Comparison of ENCODE assay signal across 17 cellular contexts in the genomic region with DNA sequence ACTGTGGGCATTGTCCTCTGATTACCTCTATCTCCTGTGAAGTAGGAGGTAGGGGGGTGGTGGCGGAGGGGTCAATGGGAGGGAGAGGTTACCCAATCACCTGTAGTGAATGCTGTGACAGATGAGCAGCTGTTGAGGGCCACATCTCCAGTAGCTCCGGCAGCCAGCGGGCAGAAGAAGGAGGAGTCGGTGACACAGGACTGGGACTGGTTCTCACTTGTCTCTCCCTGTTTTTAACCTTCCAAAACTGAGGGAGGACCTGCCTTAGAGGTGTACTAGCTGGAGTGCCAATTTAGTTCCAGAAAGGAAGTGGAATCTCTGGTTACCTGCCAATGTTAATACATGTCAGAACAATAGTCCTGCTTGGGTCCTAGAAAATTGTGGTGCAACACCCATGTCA. TPM values are rescaled to one million over a fixed set of nuclear protein-coding genes. Genes with fewer than 3 reads are reported as not detected.
DNase-seq lines count a peak whose midpoint lies in the region; TF ChIP-seq lines count a peak whose summit lies in the region.
"Had no signal": no experiment of that assay in that cellular context is flagged by ENCODE, and none has a peak within 500 bp of the region (broad histone marks: within the 10 kb centered on the region; RNA-seq: fewer than 3 reads in every experiment).

No MANE protein-coding gene starts in this region.

- H3K4me3 Mint-ChIP-seq in MCF 10A (ENCODE audit: unreplicated experiment): no peak overlapping the region
- peak overlapping the region in 2 of 3 experiments; percentile 20 to 42 for H3K4me3 Mint-ChIP-seq in nephron
- H3K4me3 Mint-ChIP-seq: activated T-cell treated with anti-CD3 and anti-CD28 coated beads, Interleukin-2, amount 50 U/mL, for 72 hours; CD4-positive, alpha-beta memory T cell; neural crest cell; T-cell had no signal

- DNase-seq in NCI-H2107 treated with DMSO at 0.1 percent for 48 hours (lab: John Stamatoyannopoulos, UW; ENCODE audit: unreplicated experiment) (peak; percentile 42), MCF 10A (ENCODE audit: unreplicated experiment) (peak; percentile 97), T1000 (lab: John Stamatoyannopoulos, UW) (no peak), KBM-7 (no peak)
- no peak for DNase-seq in effector CD4-positive, alpha-beta T cell
- DNase-seq: activated naive CD4-positive, alpha-beta T cell treated with anti-CD3 and anti-CD28 coated beads, Interleukin-2, amount 50 U/mL, for 16 hours; activated T-cell treated with anti-CD3 and anti-CD28 coated beads, Interleukin-2, amount 50 U/mL, for 72 hours; CD4-positive, alpha-beta memory T cell; DMS79; foreskin melanocyte; hippocampal formation; NCI-H2171; substantia nigra; T-cell had no signal

- H3K4me1 Mint-ChIP-seq in MCF 10A (ENCODE audit: insufficient read depth, unreplicated experiment) (peaks cover 17% of the 10 kb centered on the region), nephron (peaks cover 10% of the 10 kb centered on the region)
- H3K4me1 Mint-ChIP-seq: CD4-positive, alpha-beta memory T cell; neural crest cell; T-cell had no signal

- BruUV-seq in MCF 10A (replicated peaks; lab: Mats Ljungman, UMichigan): no TSS peak

- H3K9me3 Mint-ChIP-seq in MCF 10A (ENCODE audit: unreplicated experiment): no peaks in the 10 kb centered on the region
- H3K9me3 Mint-ChIP-seq in nephron: no peaks in the 10 kb centered on the region
- H3K9me3 Mint-ChIP-seq: activated T-cell treated with anti-CD3 and anti-CD28 coated beads, Interleukin-2, amount 50 U/mL, for 72 hours; CD4-positive, alpha-beta memory T cell; neural crest cell; T-cell had no signal

- peak overlapping the region; percentile 52 for H3K27ac Mint-ChIP-seq in MCF 10A (ENCODE audit: low read depth, unreplicated experiment)
- H3K27ac Mint-ChIP-seq in nephron: no peak overlapping the region
- H3K27ac Mint-ChIP-seq: activated T-cell treated with anti-CD3 and anti-CD28 coated beads, Interleukin-2, amount 50 U/mL, for 72 hours; T-cell had no signal

- CTCF ChIA-PET in MCF 10A (lab: Yijun Ruan, JAX): interaction anchor here (0.6 to 5.8 kb wide), 16 partner anchors 8 to 234 kb away, joined by 3 to 46 read pairs (median 5); a partner anchor contains a TSS

- H3K27me3 Mint-ChIP-seq in MCF 10A (ENCODE audit: insufficient read depth, unreplicated experiment): no peaks in the 10 kb centered on the region
- H3K27me3 Mint-ChIP-seq in nephron (ENCODE audit: low read depth): peaks cover 12% of the 10 kb centered on the region

- POLR2A ChIA-PET in MCF 10A (lab: Yijun Ruan, JAX): interaction anchor here (0.6 to 7.2 kb wide), 23 partner anchors 8 to 1173 kb away, joined by 3 to 204 read pairs (median 4); a partner anchor contains a TSS

- no peak for TF ChIP-seq RAD21 in Ishikawa (IDR thresholded peaks at IDR 0.05; ENCODE audit: low read depth)

- intact Hi-C loops in MCF 10A (cut with micrococcal nuclease): no loop called here

- TF ChIP-seq EP300 in Ishikawa (IDR thresholded peaks at IDR 0.05; ENCODE audit: borderline replicate concordance): 0 out of 2 replicates have a peak, but pooled peaks have one; percentile 14

- H3K36me3 Mint-ChIP-seq in MCF 10A (ENCODE audit: insufficient read depth, unreplicated experiment) (no peaks in the 10 kb centered on the region), nephron (ENCODE audit: low read depth) (no peaks in the 10 kb centered on the region)
- H3K36me3 Mint-ChIP-seq: CD4-positive, alpha-beta memory T cell had no signal

- in situ Hi-C loops in KBM-7 (cut with MboI; ENCODE audit: low pct_unique_long_range_greater_than_20kb, low sequenced_read_pairs): no loop called here

- TF ChIP-seq CTCF in MCF 10A (IDR thresholded peaks at IDR 0.05; ENCODE audit: unreplicated experiment) (no peak), nephron (IDR thresholded peaks at IDR 0.05; ENCODE audit: unreplicated experiment in 3 of 3) (no peak)

TF ChIP-seq in Ishikawa, 13 proteins besides CTCF, POLR2A, EP300 and RAD21:
- TF ChIP-seq TEAD4 (IDR thresholded peaks at IDR 0.05) (no peak), NFIC (IDR thresholded peaks at IDR 0.05) (peak; percentile 44; the same call in 1 of the 2 replicates)
TF ChIP-seq in Ishikawa: peak in this region for 1.

RNA-seq across cellular contexts. Expression of a gene that starts 56.2 kb away (rescaled TPM):
- total RNA-seq in MCF 10A (2022): 346 and 420 TPM in 2 replicates

Comparison
In these comparisons a context has a peak if more than half of its experiments do, and no peak if none do; other contexts are left out.
1. DNase-seq: peak in NCI-H2107 treated with DMSO at 0.1 percent for 48 hours (single experiment) and MCF 10A (single experiment); none in effector CD4-positive, alpha-beta T cell (single experiment), T1000 (single experiment) and KBM-7 (single experiment).